Comparison of ENCODE assay signal across 20 cellular contexts in genomic region chr2:150544731-150545130, GRCh38. TPM values are rescaled to one million over a fixed set of nuclear protein-coding genes. Genes with fewer than 3 reads are reported as not detected.
"Had no signal": no experiment of that assay in that cellular context is flagged by ENCODE, and none has a peak within 500 bp of the region (broad histone marks: within the 10 kb centered on the region; RNA-seq: fewer than 3 reads in every experiment).

No MANE protein-coding gene starts in this region.

- H3K9me3 Mint-ChIP-seq: stimulated activated effector memory CD8-positive, alpha-beta T cell treated with anti-CD3 and anti-CD28 coated beads, Interleukin-12 subunit alpha, Interleukin-12 subunit beta, amount 100 ng/mL, for 72 hours; stimulated activated naive CD8-positive, alpha-beta T cell treated with anti-CD3 and anti-CD28 coated beads, Interleukin-15, Interleukin-2, amounts not matched to agents 100 ng/mL and 50 ng/mL, for 24 hours had no signal

- DNase-seq: natural killer cell; occipital lobe; ovary; retina; right lobe of liver; sigmoid colon; small intestine; stimulated activated CD4-positive, alpha-beta T cell treated with anti-CD3 and anti-CD28 coated beads, Interleukin-15, amount 100 ng/mL, for 24 hours; stimulated activated CD4-positive, alpha-beta T cell treated with anti-CD3 and anti-CD28 coated beads, Interleukin-2, amount 100 ng/mL, for 24 hours; stimulated activated CD4-positive, alpha-beta T cell treated with anti-CD3 and anti-CD28 coated beads, Interleukin-2, amount 100 ng/mL, for 48 hours; stimulated activated CD4-positive, alpha-beta T cell treated with anti-CD3 and anti-CD28 coated beads, Interleukin-4, amount 100 ng/mL, for 24 hours; stimulated activated naive B cell treated with anti-CD40 and anti-IgM and Interleukin-4, amounts not matched to agents 10 μg/mL and 1 μg/mL and 100 μg/mL, for 72 hours; stimulated activated naive CD4-positive, alpha-beta T cell treated with Interleukin-2 at 50 U/mL for 16 hours; stomach; thyroid gland; upper lobe of left lung had no signal

- H3K4me3 Mint-ChIP-seq: natural killer cell; nephron; neural progenitor cell; stimulated activated effector memory CD8-positive, alpha-beta T cell treated with anti-CD3 and anti-CD28 coated beads, Interleukin-12 subunit alpha, Interleukin-12 subunit beta, amount 100 ng/mL, for 72 hours; stimulated activated naive B cell treated with anti-CD40 and anti-IgM and Interleukin-4, amounts not matched to agents 10 μg/mL and 1 μg/mL and 100 μg/mL, for 72 hours; stimulated activated naive CD8-positive, alpha-beta T cell treated with anti-CD3 and anti-CD28 coated beads, Interleukin-15, Interleukin-2, amounts not matched to agents 100 ng/mL and 50 ng/mL, for 24 hours had no signal

- H3K36me3 Mint-ChIP-seq: natural killer cell; neural progenitor cell; stimulated activated effector memory CD8-positive, alpha-beta T cell treated with anti-CD3 and anti-CD28 coated beads, Interleukin-12 subunit alpha, Interleukin-12 subunit beta, amount 100 ng/mL, for 72 hours; stimulated activated naive B cell treated with anti-CD40 and anti-IgM and Interleukin-4, amounts not matched to agents 10 μg/mL and 1 μg/mL and 100 μg/mL, for 72 hours had no signal

- H3K4me1 Mint-ChIP-seq: natural killer cell; nephron; neural progenitor cell; stimulated activated effector memory CD8-positive, alpha-beta T cell treated with anti-CD3 and anti-CD28 coated beads, Interleukin-12 subunit alpha, Interleukin-12 subunit beta, amount 100 ng/mL, for 72 hours; stimulated activated naive B cell treated with anti-CD40 and anti-IgM and Interleukin-4, amounts not matched to agents 10 μg/mL and 1 μg/mL and 100 μg/mL, for 72 hours had no signal

- H3K27ac Mint-ChIP-seq: natural killer cell; nephron; neural progenitor cell; stimulated activated effector memory CD8-positive, alpha-beta T cell treated with anti-CD3 and anti-CD28 coated beads, Interleukin-12 subunit alpha, Interleukin-12 subunit beta, amount 100 ng/mL, for 72 hours; stimulated activated naive B cell treated with anti-CD40 and anti-IgM and Interleukin-4, amounts not matched to agents 10 μg/mL and 1 μg/mL and 100 μg/mL, for 72 hours; stimulated activated naive CD8-positive, alpha-beta T cell treated with anti-CD3 and anti-CD28 coated beads, Interleukin-15, Interleukin-2, amounts not matched to agents 100 ng/mL and 50 ng/mL, for 24 hours had no signal

- ATAC-seq: natural killer cell; right lobe of liver; stimulated activated effector memory CD8-positive, alpha-beta T cell treated with anti-CD3 and anti-CD28 coated beads, Interleukin-12 subunit alpha, Interleukin-12 subunit beta, amount 100 ng/mL, for 72 hours; stimulated activated naive B cell treated with anti-CD40 and anti-IgM and Interleukin-4, amounts not matched to agents 10 μg/mL and 1 μg/mL and 100 μg/mL, for 72 hours had no signal

- H3K27me3 Mint-ChIP-seq: stimulated activated naive B cell treated with anti-CD40 and anti-IgM and Interleukin-4, amounts not matched to agents 10 μg/mL and 1 μg/mL and 100 μg/mL, for 72 hours; stimulated activated naive CD8-positive, alpha-beta T cell treated with anti-CD3 and anti-CD28 coated beads, Interleukin-15, Interleukin-2, amounts not matched to agents 100 ng/mL and 50 ng/mL, for 24 hours had no signal

RNA-seq across cellular contexts. Expression of gene RND3, which starts 57.3 kb away (rescaled TPM):
- total RNA-seq: natural killer cell had no signal
